In the genomic region with DNA sequence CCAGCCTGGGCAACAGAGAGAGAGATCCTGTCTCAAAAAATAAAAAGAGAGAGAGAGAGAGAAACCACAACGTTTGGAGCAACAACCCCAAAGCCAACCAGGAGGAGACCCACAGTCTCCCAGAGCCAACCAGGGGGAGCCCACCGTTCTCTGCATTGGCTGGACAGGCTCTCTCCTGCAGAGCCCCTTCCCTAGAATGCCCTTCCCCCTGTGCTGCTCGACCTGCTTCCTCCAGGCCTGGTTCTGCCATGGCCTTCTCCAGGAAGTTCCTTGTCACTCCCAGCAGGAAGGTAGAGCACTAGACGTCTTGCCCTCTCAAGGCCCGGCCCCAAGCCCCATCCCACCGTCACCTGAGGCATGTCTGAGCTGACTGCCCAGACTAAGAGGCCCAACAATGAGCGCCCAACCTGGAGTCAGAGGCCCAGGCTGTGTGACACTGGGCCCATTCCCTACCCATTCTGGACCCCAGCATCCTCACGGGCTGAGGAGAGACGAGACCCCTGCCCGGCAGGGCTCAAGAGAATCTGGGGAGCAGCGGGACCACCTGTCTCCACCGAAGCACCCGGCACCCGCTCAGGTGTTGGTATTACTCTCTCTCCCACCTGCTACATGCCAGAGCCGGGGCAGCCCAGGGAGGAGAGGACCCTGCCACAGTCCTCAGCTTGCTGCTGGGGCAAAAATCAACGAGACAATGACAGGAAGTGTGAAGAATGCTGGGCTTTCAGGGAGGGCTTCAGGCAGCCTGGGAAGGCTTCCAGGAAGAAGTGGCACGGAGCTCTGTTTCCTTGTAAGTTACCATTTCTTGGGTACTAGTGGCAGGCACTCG, we compare ENCODE assay signal across 25 cellular contexts.
DNase-seq lines count a peak whose midpoint lies in the region; ATAC-seq, FAIRE-seq and TF ChIP-seq lines count a peak whose summit lies in the region.
"Had no signal": no experiment of that assay in that cellular context is flagged by ENCODE, and none has a peak within 500 bp of the region (broad histone marks: within the 10 kb centered on the region; RNA-seq: fewer than 3 reads in every experiment).

No MANE protein-coding gene starts in this region.

- no peak for ATAC-seq in HepG2

- intact Hi-C loops in HepG2 (cut with micrococcal nuclease; ENCODE audit: unreplicated experiment): no loop called here
- intact Hi-C loops in posterior vena cava (cut with DNase I): no loop called here

- in situ Hi-C loops in HepG2 (cut with HindIII; ENCODE audit: extremely low pct_ligation_motif_present, low pct_unique_long_range_greater_than_20kb): no loop called here

- no peak for TF ChIP-seq CTCF in Loucy (conservative IDR thresholded peaks at IDR 0.05; ENCODE audit: low read length)
- TF ChIP-seq CTCF in HepG2 (CRISPR knock-in tag; IDR thresholded peaks at IDR 0.05): no peak

- BruUV-seq in HepG2 (replicated peaks; lab: Mats Ljungman, UMichigan): no TSS peak

- no peak overlapping the region for H3K4me3 ChIP-seq in BLaER1 treated with 17β-estradiol and CSF1 and Interleukin-3, amounts not matched to agents 10 nM and 100 nM
- H3K4me3 ChIP-seq in Loucy (ENCODE audit: low read length, poor library complexity, severe bottlenecking) (no peak overlapping the region), HepG2 (replicated peaks in 1 of 3; ENCODE audit: insufficient read depth in 1 of 3, low read depth in 2 of 3, low read length in 3 of 3) (no peak overlapping the region)
- H3K4me3 ChIP-seq: Peyer's patch, SJCRH30 had no signal

- TF ChIP-seq EP300 in HepG2 (IDR thresholded peaks at IDR 0.05; ENCODE audit: low read depth in 2 of 2, low read length in 2 of 2): no peak
- TF ChIP-seq EP300 in HepG2 (CRISPR knock-in tag; IDR thresholded peaks at IDR 0.05; ENCODE audit: borderline replicate concordance): no peak

- H3K9me3 ChIP-seq in BLaER1 treated with 17β-estradiol and CSF1 and Interleukin-3, amounts not matched to agents 10 nM and 100 nM (replicated peaks in 1 of 11): no peaks in the 10 kb centered on the region
- H3K9me3 ChIP-seq in Loucy (ENCODE audit: insufficient read depth, low read depth, low read length) (no peaks in the 10 kb centered on the region), HepG2 (ENCODE audit: low read length) (no peaks in the 10 kb centered on the region)
- H3K9me3 ChIP-seq: Peyer's patch had no signal

- CTCF ChIA-PET in HepG2 (lab: Yijun Ruan, JAX; ENCODE audit: low intra/inter-chr PET ratio, low total read pairs): no interaction called here

- H3K9me2 ChIP-seq in Loucy (replicated peaks; ENCODE audit: low read depth, low read length): no peaks in the 10 kb centered on the region

- no peak for TF ChIP-seq POLR2A in HepG2 (IDR thresholded peaks at IDR 0.05; ENCODE audit: insufficient read depth in 1 of 2, low read depth in 2 of 2, low read length in 2 of 2)

- FAIRE-seq in HepG2 (lab: Jason Lieb, UNC): no peak
- FAIRE-seq: G401.6, GM19239 had no signal

- H2AFZ ChIP-seq in Loucy (ENCODE audit: low read length) (0 out of 2 replicates have a peak overlapping the region, but pooled peaks have one; percentile 27), HepG2 (ENCODE audit: low read length) (no peak overlapping the region)

- no peaks in the 10 kb centered on the region for H3F3A ChIP-seq in Loucy (ENCODE audit: low read depth)

- H3K79me2 ChIP-seq in Loucy (ENCODE audit: insufficient read depth, low read length): no peaks in the 10 kb centered on the region
- no peaks in the 10 kb centered on the region for H3K79me2 ChIP-seq in HepG2 (ENCODE audit: insufficient read depth, low read length)

- peaks cover 0 to 24% (median 18%) of the 10 kb centered on the region in 10 experiments; a peak in 15 of 20 replicates for H3K4me1 ChIP-seq in BLaER1 treated with 17β-estradiol and CSF1 and Interleukin-3, amounts not matched to agents 10 nM and 100 nM
- no peaks in the 10 kb centered on the region for H3K4me1 ChIP-seq in Loucy (ENCODE audit: insufficient read depth, low read length, poor library complexity, severe bottlenecking)
- H3K4me1 ChIP-seq in HepG2 (ENCODE audit: insufficient read depth, low read length): no peaks in the 10 kb centered on the region
- H3K4me1 ChIP-seq: Peyer's patch, SJCRH30 had no signal

- no peaks in the 10 kb centered on the region for H3K36me3 ChIP-seq in BLaER1 treated with 17β-estradiol and CSF1 and Interleukin-3, amounts not matched to agents 10 nM and 100 nM
- H3K36me3 ChIP-seq in Loucy (ENCODE audit: insufficient read depth, low read length) (no peaks in the 10 kb centered on the region), HepG2 (replicated peaks in 1 of 2; ENCODE audit: control insufficient read depth in 1 of 2, insufficient read depth in 2 of 2, low read length in 2 of 2) (no peaks in the 10 kb centered on the region)
- H3K36me3 ChIP-seq: Peyer's patch, SJCRH30 had no signal

- H3K27me3 ChIP-seq in BLaER1 treated with 17β-estradiol and CSF1 and Interleukin-3, amounts not matched to agents 10 nM and 100 nM: no peaks in the 10 kb centered on the region
- H3K27me3 ChIP-seq in Loucy (ENCODE audit: insufficient read depth, low read length, poor library complexity, severe bottlenecking) (no peaks in the 10 kb centered on the region), HepG2 (ENCODE audit: control insufficient read depth in 1 of 2, insufficient read depth in 2 of 2, low read length in 2 of 2) (peaks cover 0 to 20% of the 10 kb centered on the region in 2 experiments; a peak in 2 of 5 replicates)
- H3K27me3 ChIP-seq: Peyer's patch had no signal

- WGBS in HepG2 (ENCODE audit: low lambda C conversion rate): 12% methylated on average over 14 of the region's 18 CpGs

- POLR2A ChIA-PET in HepG2 (lab: Yijun Ruan, JAX): no interaction called here

- H3K9ac ChIP-seq in BLaER1 treated with 17β-estradiol and CSF1 and Interleukin-3, amounts not matched to agents 10 nM and 100 nM: no peak overlapping the region
- H3K9ac ChIP-seq in Loucy (ENCODE audit: low read depth, low read length, poor library complexity, severe bottlenecking) (no peak overlapping the region), HepG2 (ENCODE audit: insufficient read depth, low read depth, low read length) (no peak overlapping the region)
- H3K9ac ChIP-seq: KMS-11 had no signal

- TF ChIP-seq RAD21 in HepG2 (CRISPR knock-in tag; IDR thresholded peaks at IDR 0.05): no peak

- peak overlapping the region in 7 of 11 experiments; percentile 3 to 48 (median 22); a peak in 9 of 22 replicates for H3K4me2 ChIP-seq in BLaER1 treated with 17β-estradiol and CSF1 and Interleukin-3, amounts not matched to agents 10 nM and 100 nM
- H3K4me2 ChIP-seq in Loucy (ENCODE audit: low read depth, low read length, poor library complexity, severe bottlenecking) (no peak overlapping the region), HepG2 (ENCODE audit: low read depth, low read length) (no peak overlapping the region)
- H3K4me2 ChIP-seq: KMS-11 had no signal

- no peaks in the 10 kb centered on the region; a peak in 1 of 22 replicates for H4K20me1 ChIP-seq in BLaER1 treated with 17β-estradiol and CSF1 and Interleukin-3, amounts not matched to agents 10 nM and 100 nM
- H4K20me1 ChIP-seq in Loucy (ENCODE audit: insufficient read depth, low read length, poor library complexity, severe bottlenecking) (no peaks in the 10 kb centered on the region), HepG2 (ENCODE audit: insufficient read depth, low read length) (no peaks in the 10 kb centered on the region)

- DNase-seq in HepG2 (ENCODE audit: low spot score) (no peak), posterior vena cava (ENCODE audit: low spot score) (peak; percentile 61), putamen (ENCODE audit: low spot score) (no peak), NCI-H2029 treated with DMSO at 0.1 percent for 48 hours (lab: John Stamatoyannopoulos, UW) (no peak), germinal center (ENCODE audit: low spot score) (no peak)
- DNase-seq: ACHN; Calu3; CD8-positive, alpha-beta memory T cell; DMS153; H7; MV-4-11; NCI-H1105 treated with DMSO at 0.1 percent for 48 hours; NCI-H2081; NCI-H2171 treated with DMSO at 0.1 percent for 48 hours; NCI-H524 treated with DMSO at 0.1 percent for 48 hours; NCI-H82; Peyer's patch; SJCRH30 had no signal

- H3K27ac ChIP-seq in BLaER1 treated with 17β-estradiol and CSF1 and Interleukin-3, amounts not matched to agents 10 nM and 100 nM: no peak overlapping the region
- no peak overlapping the region for H3K27ac ChIP-seq in HepG2 (ENCODE audit: extremely low read length, insufficient read depth, low read length)
- H3K27ac ChIP-seq: C4-2B, HL-60, KMS-11, Peyer's patch, SJCRH30 had no signal

TF ChIP-seq in HepG2, 621 proteins besides CTCF, POLR2A, EP300 and RAD21:
- peak; percentile 54; the same call in 1 of the 2 replicates for TF ChIP-seq ZNF768 (CRISPR knock-in tag; IDR thresholded peaks at IDR 0.05)
- no peak for TF ChIP-seq ZFP36L1 (CRISPR knock-in tag; IDR thresholded peaks at IDR 0.05)
- TF ChIP-seq NPAS2 (CRISPR knock-in tag; IDR thresholded peaks at IDR 0.05; ENCODE audit: borderline replicate concordance): no peak

Comparison
In these comparisons a context has a peak if more than half of its experiments do, and no peak if none do; other contexts are left out.
1. H3K4me2 ChIP-seq: peak in BLaER1 treated with 17β-estradiol and CSF1 and Interleukin-3, amounts not matched to agents 10 nM and 100 nM (7 of 11); none in Loucy (single experiment) and HepG2 (single experiment).